ENCODE assay signal across 9 cellular contexts in the genomic region with DNA sequence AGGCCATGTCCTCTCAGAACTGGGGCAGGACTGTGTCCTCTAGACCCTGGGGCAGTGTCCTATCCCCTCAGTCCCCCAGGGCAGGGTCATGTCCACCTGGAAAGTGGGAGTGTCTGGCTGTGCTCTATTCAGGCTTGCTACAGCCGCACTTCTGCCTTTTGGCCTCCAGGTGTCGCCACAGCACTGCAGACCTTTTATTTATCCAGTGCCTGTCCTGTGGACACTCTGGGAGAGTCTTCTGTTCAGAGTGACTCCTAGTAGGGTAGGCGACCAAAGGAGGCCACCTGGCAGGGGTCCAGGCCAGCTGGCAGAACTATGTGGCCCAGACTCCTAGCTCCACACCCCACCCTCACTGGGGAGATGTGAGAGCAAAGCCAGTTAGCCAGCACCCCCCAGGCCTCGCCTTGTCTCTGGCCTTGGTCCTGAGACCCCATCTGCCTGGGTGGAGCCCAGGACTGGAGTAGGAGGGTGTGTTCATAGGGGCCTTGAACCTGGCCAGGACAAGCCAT. TPM values are rescaled to one million over a fixed set of nuclear protein-coding genes. Genes with fewer than 3 reads are reported as not detected.
DNase-seq lines count a peak whose midpoint lies in the region; ATAC-seq and TF ChIP-seq lines count a peak whose summit lies in the region.
"Had no signal": no experiment of that assay in that cellular context is flagged by ENCODE, and none has a peak within 500 bp of the region (broad histone marks: within the 10 kb centered on the region; RNA-seq: fewer than 3 reads in every experiment).

No MANE protein-coding gene starts in this region.

- H3K36me3 Mint-ChIP-seq in activated naive CD4-positive, alpha-beta T cell treated with anti-CD3 and anti-CD28 coated beads for 36 hours (ENCODE audit: low read depth), result no peaks in the 10 kb centered on the region

- H3K4me3 ChIP-seq in KMS-11 (IDR thresholded peaks at IDR 0.05; ENCODE audit: insufficient read depth, low read depth, low read length) (no peak overlapping the region), RWPE2 (ENCODE audit: severe bottlenecking) (no peak overlapping the region)
- H3K4me3 ChIP-seq: BLaER1 had no signal

- no peaks in the 10 kb centered on the region for H3K27me3 Mint-ChIP-seq in activated naive CD4-positive, alpha-beta T cell treated with anti-CD3 and anti-CD28 coated beads for 36 hours (ENCODE audit: low read depth)

- H3K27ac ChIP-seq in KMS-11, result no peak overlapping the region
- H3K27ac ChIP-seq in RWPE2 (ENCODE audit: poor library complexity, severe bottlenecking), result no peak overlapping the region
- H3K27ac ChIP-seq: BLaER1 had no signal

- peaks cover 10% of the 10 kb centered on the region for H3K4me1 Mint-ChIP-seq in activated naive CD4-positive, alpha-beta T cell treated with anti-CD3 and anti-CD28 coated beads for 36 hours (ENCODE audit: low read depth)

- CTCF ChIA-PET in activated naive CD4-positive, alpha-beta T cell treated with anti-CD3 and anti-CD28 coated beads for 36 hours (lab: Charles Lee), result interaction anchor here (0.7 to 2.1 kb wide), 9 partner anchors 10 to 209 kb away, joined by 3 to 8 read pairs (median 5); a partner anchor contains a TSS

- H3K9ac ChIP-seq in KMS-11, result no peak overlapping the region
- H3K9ac ChIP-seq: BLaER1 had no signal

- H3K27ac Mint-ChIP-seq in activated naive CD4-positive, alpha-beta T cell treated with anti-CD3 and anti-CD28 coated beads for 36 hours, result no peak overlapping the region

- H3K36me3 ChIP-seq in KMS-11 (ENCODE audit: insufficient read depth) (no peaks in the 10 kb centered on the region), RWPE2 (ENCODE audit: low read depth) (no peaks in the 10 kb centered on the region)

- H2AFZ ChIP-seq in KMS-11 (ENCODE audit: low read depth), result no peak overlapping the region

- no peaks in the 10 kb centered on the region for H3K9me3 ChIP-seq in RWPE2 (ENCODE audit: severe bottlenecking)
- H3K9me3 ChIP-seq: BLaER1 had no signal

- intact Hi-C loops in activated naive CD4-positive, alpha-beta T cell treated with anti-CD3 and anti-CD28 coated beads for 36 hours (cut with micrococcal nuclease), result loop anchor here (1.0 to 5.0 kb wide), 4 partner anchors 190 to 619 kb away; no protein-coding TSS in a partner anchor
- intact Hi-C loops in posterior vena cava (cut with DNase I), result loop anchor here (5.0 to 10.0 kb wide), 4 partner anchors 160 to 620 kb away; a partner anchor contains a TSS

- no peaks in the 10 kb centered on the region for H3K27me3 ChIP-seq in KMS-11 (ENCODE audit: insufficient read depth, low read depth)
- H3K27me3 ChIP-seq in RWPE2 (ENCODE audit: insufficient read depth, poor library complexity, severe bottlenecking), result no peaks in the 10 kb centered on the region

- H3K4me2 ChIP-seq in KMS-11, result no peak overlapping the region
- H3K4me2 ChIP-seq: BLaER1 had no signal

- H3K4me3 Mint-ChIP-seq in activated naive CD4-positive, alpha-beta T cell treated with anti-CD3 and anti-CD28 coated beads for 36 hours, result no peak overlapping the region

- peak; percentile 82 for ATAC-seq in RWPE2 (ENCODE audit: low read depth)
- ATAC-seq in GM19463 (IDR thresholded peaks at IDR 0.05; ENCODE audit: unreplicated experiment), result no peak

- TF ChIP-seq CTCF in KMS-11 (conservative IDR thresholded peaks at IDR 0.05; ENCODE audit: low read depth, low read length) (peak; percentile 89), RWPE2 (IDR thresholded peaks at IDR 0.05; ENCODE audit: poor library complexity, severe bottlenecking) (peak; percentile 90)

- DNase-seq in DMS53 (lab: John Stamatoyannopoulos, UW) (peak; percentile 68), DMS53 treated with DMSO at 0.1 percent for 48 hours (lab: John Stamatoyannopoulos, UW; ENCODE audit: unreplicated experiment) (no peak), RWPE2 (ENCODE audit: low spot score) (peak; percentile 52), glomerular endothelial cell (ENCODE audit: extremely low read depth, low read depth, low spot score) (peak; percentile 36), posterior vena cava (ENCODE audit: low spot score) (peak; percentile 90)
- peak; percentile 81 for DNase-seq in activated naive CD4-positive, alpha-beta T cell treated with anti-CD3 and anti-CD28 coated beads for 36 hours

- H3K79me2 ChIP-seq in KMS-11 (ENCODE audit: insufficient read depth, low read depth), result no peaks in the 10 kb centered on the region

- no peaks in the 10 kb centered on the region for H4K20me1 ChIP-seq in KMS-11 (ENCODE audit: insufficient read depth)

- H3K4me1 ChIP-seq in KMS-11 (ENCODE audit: low read depth, poor library complexity, severe bottlenecking) (no peaks in the 10 kb centered on the region), RWPE2 (ENCODE audit: insufficient read depth, poor library complexity, severe bottlenecking) (no peaks in the 10 kb centered on the region)

- no peaks in the 10 kb centered on the region for H3K9me3 Mint-ChIP-seq in activated naive CD4-positive, alpha-beta T cell treated with anti-CD3 and anti-CD28 coated beads for 36 hours

RNA-seq across cellular contexts. Expression of a gene that starts 3.9 kb away (rescaled TPM):
- 1 to 10 TPM; 1.2 to 1.5 TPM for total RNA-seq in activated naive CD4-positive, alpha-beta T cell treated with anti-CD3 and anti-CD28 coated beads for 36 hours
- total RNA-seq in glomerular endothelial cell (not detected in 2 replicates), posterior vena cava (1 to 10 TPM; 1.4 TPM)

RNA-seq across cellular contexts. Expression of a gene that starts 11.6 kb away (rescaled TPM):
- total RNA-seq in activated naive CD4-positive, alpha-beta T cell treated with anti-CD3 and anti-CD28 coated beads for 36 hours, result 1 to 10 TPM; 5.1 TPM
- total RNA-seq in glomerular endothelial cell, result 7.8 and 13.5 TPM in 2 replicates
- total RNA-seq in posterior vena cava, result 10 to 100 TPM; 12.1 to 12.5 TPM

RNA-seq across cellular contexts. Expression of a gene that starts 12.6 kb away (rescaled TPM):
- total RNA-seq in activated naive CD4-positive, alpha-beta T cell treated with anti-CD3 and anti-CD28 coated beads for 36 hours, result not detected
- total RNA-seq in glomerular endothelial cell (not detected in 2 replicates), posterior vena cava (not detected)
